Comparison of ENCODE assay signal across 8 cellular contexts in genomic region chr4:52982246-52982950, GRCh38.
DNase-seq lines count a peak whose midpoint lies in the region; ATAC-seq and TF ChIP-seq lines count a peak whose summit lies in the region.

No MANE protein-coding gene starts in this region.

- no peak overlapping the region for H3K4me3 Mint-ChIP-seq in osteocyte (ENCODE audit: unreplicated experiment)

- BruUV-seq in PC-3 (replicated peaks; lab: Mats Ljungman, UMichigan): no TSS peak

- CTCF ChIA-PET in PC-3 (lab: Charles Lee): interaction anchor here (0.5 to 1.3 kb wide), 6 partner anchors 68 to 1252 kb away, joined by 3 to 14 read pairs (median 4); no protein-coding TSS in a partner anchor

- H3K27ac ChIP-seq in PC-3 (ENCODE audit: low read length) (no peak overlapping the region), esophagus squamous epithelium (no peak overlapping the region)

- no peaks in the 10 kb centered on the region for H3F3A ChIP-seq in PC-3 (ENCODE audit: low read length, unreplicated experiment)

- no peak overlapping the region for H3K9ac ChIP-seq in PC-3 (ENCODE audit: low read length)

- no peaks in the 10 kb centered on the region for H3K27me3 Mint-ChIP-seq in osteocyte (ENCODE audit: unreplicated experiment)

- DNase-seq in Caki2 (ENCODE audit: low read depth) (peak; percentile 13), PC-3 (peak; percentile 66), esophagus squamous epithelium (lab: John Stamatoyannopoulos, UW) (no peak), osteocyte (ENCODE audit: extremely low spot score, unreplicated experiment) (no peak), NCI-H226 (no peak), GM19238 (ENCODE audit: insufficient read length, low spot score) (no peak)
- peak; percentile 20 for DNase-seq in Jurkat, Clone E6-1 (ENCODE audit: low read depth, low spot score)

- no peak overlapping the region for H3K4me3 ChIP-seq in Jurkat, Clone E6-1 (ENCODE audit: low read length)
- H3K4me3 ChIP-seq in PC-3 (ENCODE audit: low read length) (no peak overlapping the region), esophagus squamous epithelium (no peak overlapping the region)

- H3K36me3 Mint-ChIP-seq in osteocyte (ENCODE audit: unreplicated experiment): no peaks in the 10 kb centered on the region

- intact Hi-C loops in PC-3 (cut with micrococcal nuclease) (loop anchor here (1.0 to 2.0 kb wide), 5 partner anchors 71 to 606 kb away; no protein-coding TSS in a partner anchor), esophagus squamous epithelium (cut with DNase I) (loop anchor here (5.0 to 10.0 kb wide), 2 partner anchors 435 to 608 kb away; no protein-coding TSS in a partner anchor)

- no peaks in the 10 kb centered on the region for H3K36me3 ChIP-seq in PC-3 (ENCODE audit: low read depth, low read length)
- no peaks in the 10 kb centered on the region for H3K36me3 ChIP-seq in esophagus squamous epithelium

- no peak overlapping the region for H3K4me2 ChIP-seq in PC-3 (ENCODE audit: low read length)

- H3K4me1 Mint-ChIP-seq in osteocyte (ENCODE audit: unreplicated experiment): peaks cover 6% of the 10 kb centered on the region

- H3K9me3 ChIP-seq in PC-3 (ENCODE audit: low read length) (no peaks in the 10 kb centered on the region), esophagus squamous epithelium (no peaks in the 10 kb centered on the region)

- H3K4me1 ChIP-seq in PC-3 (ENCODE audit: insufficient read depth, low read length): peaks cover 12% of the 10 kb centered on the region
- peaks cover 0 to 17% (median 0%) of the 10 kb centered on the region in 3 donors for H3K4me1 ChIP-seq in esophagus squamous epithelium

- ATAC-seq in PC-3 (peak; percentile 40; the same call in 1 of the 2 replicates), GM19035 (IDR thresholded peaks at IDR 0.05; ENCODE audit: unreplicated experiment) (no peak)

- no peak overlapping the region for H3K27ac Mint-ChIP-seq in osteocyte (ENCODE audit: unreplicated experiment)

- H3K79me2 ChIP-seq in PC-3 (ENCODE audit: low read length): no peaks in the 10 kb centered on the region

- no peak for TF ChIP-seq POLR2A in esophagus squamous epithelium (IDR thresholded peaks at IDR 0.05)

- H3K9me3 Mint-ChIP-seq in osteocyte (ENCODE audit: unreplicated experiment): no peaks in the 10 kb centered on the region

- peak; percentile 88 for TF ChIP-seq CTCF in PC-3 (conservative IDR thresholded peaks at IDR 0.05; ENCODE audit: low read depth, low read length)
- peak; percentile 36 to 76 (median 48) for TF ChIP-seq CTCF in esophagus squamous epithelium (IDR thresholded peaks at IDR 0.05)
- TF ChIP-seq CTCF in osteocyte (IDR thresholded peaks at IDR 0.05): peak; percentile 82

- no peaks in the 10 kb centered on the region for H3K27me3 ChIP-seq in PC-3 (ENCODE audit: low read length)
- no peaks in the 10 kb centered on the region for H3K27me3 ChIP-seq in esophagus squamous epithelium

- H3K9me2 ChIP-seq in PC-3 (replicated peaks; ENCODE audit: low read length): no peaks in the 10 kb centered on the region

- in situ Hi-C loops in Caki2 (cut with HindIII; ENCODE audit: low pct_unique_long_range_greater_than_20kb, low sequenced_read_pairs): no loop called here

- POLR2A ChIA-PET in PC-3 (lab: Charles Lee; ENCODE audit: unreplicated experiment): no interaction called here

- 63 to 71% methylated on average over 2 of the region's 2 CpGs for WGBS in esophagus squamous epithelium, 2 donors

- no peaks in the 10 kb centered on the region for H4K20me1 ChIP-seq in PC-3 (ENCODE audit: low read length)

- no peak overlapping the region for H2AFZ ChIP-seq in PC-3 (ENCODE audit: low read length)

Comparison
In these comparisons a context has a peak if more than half of its experiments do, and no peak if none do; other contexts are left out.
1. DNase-seq: peak in Caki2 (single experiment), Jurkat, Clone E6-1 (single experiment) and PC-3 (single experiment); none in esophagus squamous epithelium (single experiment), osteocyte (single experiment), NCI-H226 (single experiment) and GM19238 (single experiment).
2. Peak in every context shown above with its lines, with median percentiles within 50 percentile points of each other: CTCF ChIP-seq.